Comparison of ENCODE assay signal across 1 cellular context in genomic region chr10:70849582-70850016, GRCh38.
TF ChIP-seq lines count a peak whose summit lies in the region.

No MANE protein-coding gene starts in this region.

TF ChIP-seq in HepG2, 621 proteins besides CTCF, POLR2A, EP300 and RAD21 (continued from another document):
- no peak for TF ChIP-seq RNF2 (conservative IDR thresholded peaks at IDR 0.05; ENCODE audit: low read depth)
- TF ChIP-seq ZIK1 (CRISPR knock-in tag; IDR thresholded peaks at IDR 0.05; ENCODE audit: borderline replicate concordance, low read depth) = no peak
- no peak for TF ChIP-seq CC2D1A (CRISPR knock-in tag; IDR thresholded peaks at IDR 0.05)
- TF ChIP-seq HMGXB3 (CRISPR knock-in tag; IDR thresholded peaks at IDR 0.05; ENCODE audit: borderline replicate concordance) = no peak
- no peak for TF ChIP-seq MTF2 (CRISPR knock-in tag; IDR thresholded peaks at IDR 0.05; ENCODE audit: borderline replicate concordance)
- no peak for TF ChIP-seq ZNF441 (CRISPR knock-in tag; IDR thresholded peaks at IDR 0.05; ENCODE audit: borderline replicate concordance)
- TF ChIP-seq TAF15 (IDR thresholded peaks at IDR 0.05; ENCODE audit: low read depth, low read length, poor library complexity, severe bottlenecking) = no peak
- TF ChIP-seq, protein P1, sequence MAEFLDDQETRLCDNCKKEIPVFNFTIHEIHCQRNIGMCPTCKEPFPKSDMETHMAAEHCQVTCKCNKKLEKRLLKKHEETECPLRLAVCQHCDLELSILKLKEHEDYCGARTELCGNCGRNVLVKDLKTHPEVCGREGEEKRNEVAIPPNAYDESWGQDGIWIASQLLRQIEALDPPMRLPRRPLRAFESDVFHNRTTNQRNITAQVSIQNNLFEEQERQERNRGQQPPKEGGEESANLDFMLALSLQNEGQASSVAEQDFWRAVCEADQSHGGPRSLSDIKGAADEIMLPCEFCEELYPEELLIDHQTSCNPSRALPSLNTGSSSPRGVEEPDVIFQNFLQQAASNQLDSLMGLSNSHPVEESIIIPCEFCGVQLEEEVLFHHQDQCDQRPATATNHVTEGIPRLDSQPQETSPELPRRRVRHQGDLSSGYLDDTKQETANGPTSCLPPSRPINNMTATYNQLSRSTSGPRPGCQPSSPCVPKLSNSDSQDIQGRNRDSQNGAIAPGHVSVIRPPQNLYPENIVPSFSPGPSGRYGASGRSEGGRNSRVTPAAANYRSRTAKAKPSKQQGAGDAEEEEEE (CRISPR knock-in tag; IDR thresholded peaks at IDR 0.05; ENCODE audit: borderline replicate concordance) = no peak
- TF ChIP-seq IRX3 (CRISPR knock-in tag; IDR thresholded peaks at IDR 0.05; ENCODE audit: borderline replicate concordance, low read depth) = no peak
- TF ChIP-seq ZBTB37 (CRISPR knock-in tag; IDR thresholded peaks at IDR 0.05) = no peak
- TF ChIP-seq TFDP1 (CRISPR knock-in tag; IDR thresholded peaks at IDR 0.05; ENCODE audit: borderline replicate concordance) = no peak
- TF ChIP-seq FOXJ3 (CRISPR knock-in tag; IDR thresholded peaks at IDR 0.05; ENCODE audit: borderline replicate concordance) = no peak
